8 cellular contexts compared by ENCODE assay signal in genomic region chr7:47647213-47647985, GRCh38.
DNase-seq lines count a peak whose midpoint lies in the region; ATAC-seq and TF ChIP-seq lines count a peak whose summit lies in the region.

No MANE protein-coding gene starts in this region.

- H3K4me3 ChIP-seq in GM23248 = no peak overlapping the region

- peak; percentile 83 for ATAC-seq in HG02678 (IDR thresholded peaks at IDR 0.05; ENCODE audit: unreplicated experiment)

- no peak overlapping the region for H2AFZ ChIP-seq in GM23248

- peak overlapping the region; percentile 5 for H3K4me3 Mint-ChIP-seq in T-helper 2 cell treated with Interferon-gamma antibody and Interleukin-4, amounts not matched to agents 5 μg/mL and 100 μg/mL, for 36 hours
- H3K4me3 Mint-ChIP-seq in osteocyte (ENCODE audit: unreplicated experiment) = no peak overlapping the region
- no peak overlapping the region for H3K4me3 Mint-ChIP-seq in activated CD4-positive, alpha-beta memory T cell treated with anti-CD3 and anti-CD28 coated beads, Interleukin-2, amount 10 ng/mL, durations not matched to agents 7 days and 5 days

- no peak overlapping the region for H3K4me2 ChIP-seq in GM23248 (ENCODE audit: unreplicated experiment)

- no peaks in the 10 kb centered on the region for H4K20me1 ChIP-seq in GM23248 (ENCODE audit: insufficient read depth)

- POLR2A ChIA-PET in activated CD4-positive, alpha-beta memory T cell treated with anti-CD3 and anti-CD28 coated beads, Interleukin-2, amount 10 ng/mL, durations not matched to agents 7 days and 5 days (lab: Charles Lee) = no interaction called here

- no peaks in the 10 kb centered on the region for H3F3A ChIP-seq in GM23248 (ENCODE audit: insufficient read depth)

- H3K9ac ChIP-seq in GM23248 = no peak overlapping the region

- H3K36me3 ChIP-seq in GM23248 (ENCODE audit: low read depth) = no peaks in the 10 kb centered on the region

- peaks cover 12% of the 10 kb centered on the region for H3K4me1 ChIP-seq in GM23248 (ENCODE audit: insufficient read depth)

- H3K27me3 Mint-ChIP-seq in T-helper 2 cell treated with Interferon-gamma antibody and Interleukin-4, amounts not matched to agents 5 μg/mL and 100 μg/mL, for 36 hours (ENCODE audit: low read depth) = no peaks in the 10 kb centered on the region
- no peaks in the 10 kb centered on the region for H3K27me3 Mint-ChIP-seq in osteocyte (ENCODE audit: unreplicated experiment)
- no peaks in the 10 kb centered on the region for H3K27me3 Mint-ChIP-seq in activated CD4-positive, alpha-beta memory T cell treated with anti-CD3 and anti-CD28 coated beads, Interleukin-2, amount 10 ng/mL, durations not matched to agents 7 days and 5 days

- no peak for TF ChIP-seq CTCF in osteocyte (IDR thresholded peaks at IDR 0.05)

- H3K9me3 Mint-ChIP-seq in T-helper 2 cell treated with Interferon-gamma antibody and Interleukin-4, amounts not matched to agents 5 μg/mL and 100 μg/mL, for 36 hours = peaks cover 11% of the 10 kb centered on the region
- H3K9me3 Mint-ChIP-seq in osteocyte (ENCODE audit: unreplicated experiment) = peaks cover 5% of the 10 kb centered on the region
- H3K9me3 Mint-ChIP-seq in activated CD4-positive, alpha-beta memory T cell treated with anti-CD3 and anti-CD28 coated beads, Interleukin-2, amount 10 ng/mL, durations not matched to agents 7 days and 5 days = peaks cover 8% of the 10 kb centered on the region

- DNase-seq in DMS53 (lab: John Stamatoyannopoulos, UW) (peak; percentile 48), DMS53 treated with DMSO at 0.1 percent for 48 hours (lab: John Stamatoyannopoulos, UW; ENCODE audit: unreplicated experiment) (no peak), osteocyte (ENCODE audit: extremely low spot score, unreplicated experiment) (no peak), GM23248 (no peak)
- no peak for DNase-seq in T-helper 2 cell treated with Interferon-gamma antibody and Interleukin-4, amounts not matched to agents 5 μg/mL and 100 μg/mL, for 36 hours (ENCODE audit: low spot score)
- no peak for DNase-seq in activated CD4-positive, alpha-beta memory T cell treated with anti-CD3 and anti-CD28 coated beads, Interleukin-2, amount 10 ng/mL, durations not matched to agents 7 days and 5 days
- DNase-seq in stimulated activated CD4-positive, alpha-beta T cell treated with anti-CD3 and anti-CD28 coated beads, Interleukin-4, amount 100 ng/mL, for 1 hour = no peak

- H3K79me2 ChIP-seq in GM23248 (ENCODE audit: insufficient read depth) = no peaks in the 10 kb centered on the region

- H3K27ac Mint-ChIP-seq in T-helper 2 cell treated with Interferon-gamma antibody and Interleukin-4, amounts not matched to agents 5 μg/mL and 100 μg/mL, for 36 hours = peak overlapping the region; percentile 78
- peak overlapping the region; percentile 78 for H3K27ac Mint-ChIP-seq in osteocyte (ENCODE audit: unreplicated experiment)
- H3K27ac Mint-ChIP-seq in activated CD4-positive, alpha-beta memory T cell treated with anti-CD3 and anti-CD28 coated beads, Interleukin-2, amount 10 ng/mL, durations not matched to agents 7 days and 5 days = no peak overlapping the region

- H3K27ac ChIP-seq in GM23248 = no peak overlapping the region

- no peaks in the 10 kb centered on the region for H3K27me3 ChIP-seq in GM23248 (replicated peaks; ENCODE audit: insufficient read depth)

- WGBS in GM23248 (ENCODE audit: low coverage in 1 of 2, low lambda C conversion rate in 2 of 2, missing lambda C conversion rate in 2 of 2), 2 experiments = 89 to 90% methylated on average over 8 of the region's 8 CpGs

- CTCF ChIA-PET in activated CD4-positive, alpha-beta memory T cell treated with anti-CD3 and anti-CD28 coated beads, Interleukin-2, amount 10 ng/mL, durations not matched to agents 7 days and 5 days (lab: Charles Lee) = no interaction called here

- H3K4me1 Mint-ChIP-seq in T-helper 2 cell treated with Interferon-gamma antibody and Interleukin-4, amounts not matched to agents 5 μg/mL and 100 μg/mL, for 36 hours (ENCODE audit: low read depth) = peaks cover 12% of the 10 kb centered on the region
- H3K4me1 Mint-ChIP-seq in osteocyte (ENCODE audit: unreplicated experiment) = peaks cover 52% of the 10 kb centered on the region
- H3K4me1 Mint-ChIP-seq in activated CD4-positive, alpha-beta memory T cell treated with anti-CD3 and anti-CD28 coated beads, Interleukin-2, amount 10 ng/mL, durations not matched to agents 7 days and 5 days = no peaks in the 10 kb centered on the region

- no peaks in the 10 kb centered on the region for H3K36me3 Mint-ChIP-seq in T-helper 2 cell treated with Interferon-gamma antibody and Interleukin-4, amounts not matched to agents 5 μg/mL and 100 μg/mL, for 36 hours (ENCODE audit: low read depth)
- H3K36me3 Mint-ChIP-seq in osteocyte (ENCODE audit: unreplicated experiment) = no peaks in the 10 kb centered on the region
- H3K36me3 Mint-ChIP-seq in activated CD4-positive, alpha-beta memory T cell treated with anti-CD3 and anti-CD28 coated beads, Interleukin-2, amount 10 ng/mL, durations not matched to agents 7 days and 5 days (ENCODE audit: low read depth) = no peaks in the 10 kb centered on the region

- no peaks in the 10 kb centered on the region for H3K9me3 ChIP-seq in GM23248 (ENCODE audit: low read depth)

- H3K9me2 ChIP-seq in GM23248 (ENCODE audit: insufficient read depth) = no peaks in the 10 kb centered on the region

- in situ Hi-C loops in GM23248 (cut with MboI) = no loop called here
